8 cellular contexts compared by ENCODE assay signal in genomic region chr2:112726487-112727190, GRCh38. TPM values are rescaled to one million over a fixed set of nuclear protein-coding genes. Genes with fewer than 3 reads are reported as not detected.
DNase-seq lines count a peak whose midpoint lies in the region; ATAC-seq, FAIRE-seq and TF ChIP-seq lines count a peak whose summit lies in the region.

No MANE protein-coding gene starts in this region.

- H3K4me3 ChIP-seq in AG04450 (ENCODE audit: low read depth, low read length), result no peak overlapping the region
- H3K4me3 ChIP-seq in K562, result no peak overlapping the region
- no peak overlapping the region for H3K4me3 ChIP-seq in iPS DF 6.9 (ENCODE audit: low read length)
- no peak overlapping the region for H3K4me3 ChIP-seq in spleen

- POLR2A ChIA-PET in AG04450 (lab: Yijun Ruan, JAX), result interaction anchor here (0.6 to 1.7 kb wide), 3 partner anchors 82 to 108 kb away, joined by 4 to 6 read pairs (median 5); no protein-coding TSS in a partner anchor
- POLR2A ChIA-PET in K562 (lab: Yijun Ruan, JAX), result interaction anchor here (0.5 to 4.6 kb wide), 8 partner anchors 10 to 266 kb away, joined by 3 to 35 read pairs (median 4); partner anchors contain the start of genes CKAP2L and SLC20A1

- TF ChIP-seq POLR2A in K562 (conservative IDR thresholded peaks at IDR 0.05) (no peak), spleen (IDR thresholded peaks at IDR 0.05) (no peak)

- TF ChIP-seq EP300 in K562 (IDR thresholded peaks at IDR 0.05; ENCODE audit: low read length), result no peak

- CTCF ChIA-PET in AG04450 (lab: Charles Lee), result interaction anchor here (0.5 to 9.8 kb wide), 40 partner anchors 9 to 260 kb away, joined by 3 to 225 read pairs (median 4); partner anchors contain the start of gene SLC20A1
- CTCF ChIA-PET in K562 (lab: Yijun Ruan, JAX; ENCODE audit: low intra/inter-chr PET ratio), result interaction anchor here (0.6 to 5.2 kb wide), 9 partner anchors 96 to 246 kb away, joined by 3 to 67 read pairs (median 5); partner anchors contain the start of gene CHCHD5

- peak overlapping the region in 1 of 2 experiments; percentile 79; a peak in 2 of 4 replicates for H3K9ac ChIP-seq in K562 (ENCODE audit: insufficient read depth in 1 of 2, low read depth in 2 of 2, low read length in 2 of 2)

- peak; percentile 81 for DNase-seq in AG04450 (ENCODE audit: low read depth, low spot score)
- DNase-seq in NCI-H2107 treated with DMSO at 0.1 percent for 48 hours (lab: John Stamatoyannopoulos, UW; ENCODE audit: unreplicated experiment), result peak; percentile 77
- peak; percentile 89 to 95 (median 92) for DNase-seq in K562 (ENCODE audit: extremely low read depth in 1 of 4, low spot score in 3 of 4)
- DNase-seq in iPS DF 6.9 (ENCODE audit: low read depth, low spot score), result peak; percentile 84
- DNase-seq in spleen, result peak; percentile 99

- peak overlapping the region; percentile 78 for H2AFZ ChIP-seq in K562 (ENCODE audit: low read depth, low read length)

- no peaks in the 10 kb centered on the region for H3K9me1 ChIP-seq in K562 (ENCODE audit: control insufficient read depth, insufficient read depth, low read length)

- intact Hi-C loops in K562 (cut with micrococcal nuclease), result loop anchor here (1.0 to 10.0 kb wide), 6 partner anchors 36 to 242 kb away; partner anchors contain the start of genes CHCHD5 and TTL
- intact Hi-C loops in spleen (cut with DNase I; ENCODE audit: low total_unique reads), result loop anchor here (5.0 kb wide), 2 partner anchors 99 to 124 kb away; no protein-coding TSS in a partner anchor

- no peaks in the 10 kb centered on the region for H3K9me3 ChIP-seq in AG04450 (ENCODE audit: control insufficient read depth, insufficient read depth, low read length)
- H3K9me3 ChIP-seq in K562 (replicated peaks; ENCODE audit: control insufficient read depth, insufficient read depth, low read depth, low read length), result no peaks in the 10 kb centered on the region
- no peaks in the 10 kb centered on the region for H3K9me3 ChIP-seq in iPS DF 6.9 (ENCODE audit: control insufficient read depth, insufficient read depth, low read length)
- H3K9me3 ChIP-seq in spleen, result no peaks in the 10 kb centered on the region

- H3K27ac ChIP-seq in AG04450 (ENCODE audit: low read depth, low read length), result no peak overlapping the region
- H3K27ac ChIP-seq in K562 (ENCODE audit: extremely low read depth, low read depth, low read length), result no peak overlapping the region
- H3K27ac ChIP-seq in iPS DF 6.9 (ENCODE audit: low read length), result no peak overlapping the region
- peak overlapping the region in 1 of 8 donors; percentile 65 for H3K27ac ChIP-seq in spleen

- 20% methylated on average over 19 of the region's 19 CpGs for WGBS in K562 (ENCODE audit: insufficient coverage, low coverage, missing lambda C conversion rate)
- no CpG with 5 or more reads among the region's 19 CpGs for WGBS in iPS DF 6.9 (ENCODE audit: insufficient coverage, insufficient read length)
- 27 to 37% (median 30%) methylated on average over 15 to 19 of the region's 19 CpGs for WGBS in spleen, 5 donors

- peaks cover 31 to 72% of the 10 kb centered on the region in 2 experiments for H3K4me1 ChIP-seq in K562 (replicated peaks in 1 of 2; ENCODE audit: control insufficient read depth in 2 of 2, insufficient read depth in 2 of 2, low read length in 2 of 2)
- no peaks in the 10 kb centered on the region for H3K4me1 ChIP-seq in iPS DF 6.9 (ENCODE audit: control insufficient read depth, insufficient read depth, low read length)
- H3K4me1 ChIP-seq in spleen, result peaks cover 6 to 61% (median 29%) of the 10 kb centered on the region in 6 donors

- no peaks in the 10 kb centered on the region for H4K20me1 ChIP-seq in K562 (replicated peaks; ENCODE audit: control insufficient read depth, insufficient read depth, low read length)

- no TSS peak for BruUV-seq in K562 (replicated peaks; lab: Mats Ljungman, UMichigan)

- H3K79me2 ChIP-seq in K562 (ENCODE audit: control insufficient read depth, insufficient read depth, low read length), result no peaks in the 10 kb centered on the region

- TF ChIP-seq RAD21 in K562 (CRISPR knock-in tag; conservative IDR thresholded peaks at IDR 0.05 in 1 of 2, IDR thresholded peaks at IDR 0.05 in 1 of 2), result peak; percentile 99 to 100

- H3K4me2 ChIP-seq in K562 (ENCODE audit: insufficient read depth, low read length), result no peak overlapping the region

- H3K36me3 ChIP-seq in K562 (ENCODE audit: control insufficient read depth, insufficient read depth, low read length) (no peaks in the 10 kb centered on the region), iPS DF 6.9 (ENCODE audit: control insufficient read depth, insufficient read depth, low read length) (no peaks in the 10 kb centered on the region), spleen (no peaks in the 10 kb centered on the region)

- in situ Hi-C loops in K562 (cut with MboI), result loop anchor here (5.0 kb wide), 2 partner anchors 99 to 124 kb away; no protein-coding TSS in a partner anchor

- ATAC-seq in GM18867 (IDR thresholded peaks at IDR 0.05; ENCODE audit: unreplicated experiment) (peak; percentile 78), HG03066 (IDR thresholded peaks at IDR 0.05; ENCODE audit: low read depth, unreplicated experiment) (peak; percentile 70), K562 (peak; percentile 90)

- H3K27me3 ChIP-seq in AG04450 (ENCODE audit: control insufficient read depth, insufficient read depth, low read length) (no peaks in the 10 kb centered on the region), K562 (ENCODE audit: control insufficient read depth in 2 of 2, insufficient read depth in 2 of 2, low read length in 2 of 2) (no peaks in the 10 kb centered on the region), iPS DF 6.9 (ENCODE audit: control insufficient read depth, insufficient read depth, low read length) (no peaks in the 10 kb centered on the region), spleen (replicated peaks in 1 of 7) (no peaks in the 10 kb centered on the region)

- TF ChIP-seq CTCF in AG04450 (IDR thresholded peaks at IDR 0.05; ENCODE audit: low read depth, low read length) (peak; percentile 97), K562 (IDR thresholded peaks at IDR 0.05 in 2 of 3, conservative IDR thresholded peaks at IDR 0.05 in 1 of 3; ENCODE audit: insufficient read depth in 2 of 3, low read depth in 1 of 3, low read length in 3 of 3) (peak; percentile 95 to 98 (median 97)), spleen (IDR thresholded peaks at IDR 0.05 in 8 of 11, conservative IDR thresholded peaks at IDR 0.05 in 3 of 11) (peak; percentile 93 to 99 (median 98))

- FAIRE-seq in TTC549 (lab: Jason Lieb, UNC), result peak; percentile 60
- peak; percentile 94 for FAIRE-seq in K562 (lab: Jason Lieb, UNC)

RNA-seq across cellular contexts. Expression of gene NT5DC4, which starts 5.8 kb away (rescaled TPM):
- polyA plus RNA-seq in AG04450 (2011; rRNA removed) (not detected in 2 replicates), K562 (2011; rRNA removed) (3.4 and 6.9 TPM in 2 replicates), K562 (2014; fragmentation: Illumina TruSeq; extraction: Trizol) (0.56 and 1.8 TPM in 2 replicates), K562 (2014; fragmentation: Nextera tagmentation; extraction: Ambion mirVana) (1 to 10 TPM; 2.5 to 2.8 TPM), K562 (2014; rRNA removed) (1.6 and 5.0 TPM in 2 replicates), spleen (under 1 TPM; 0.47 to 0.83 (median 0.72) TPM)
- not detected in 2 replicates for polyA minus RNA-seq in AG04450 (2011; rRNA and poly(A)+ RNA removed)
- 26.6 and 60.2 TPM in 2 replicates for total RNA-seq in K562 (2011; cell fraction: chromatin; rRNA removed; ENCODE audit: low replicate concordance)
- total RNA-seq in K562 (2011; cell fraction: nucleolus; rRNA removed), result 32.0 and 34.7 TPM in 2 replicates
- 22.7 and 29.8 TPM in 2 replicates for total RNA-seq in K562 (2011; cell fraction: nucleoplasm; rRNA removed)
- total RNA-seq in K562 (2014; rRNA removed) (0.94 and 1.0 TPM in 2 replicates), K562 (2014; rRNA removed; fragmentation: Illumina TruSeq; extraction: Trizol) (0.44 and 2.3 TPM in 2 replicates), K562 (2015; rRNA removed; fragmentation: Illumina TruSeq; extraction: Trizol) (0.45 and 0.65 TPM in 2 replicates), K562 (2021) (4.7 and 6.8 TPM in 2 replicates), spleen (1 to 10 TPM in 6 of 7 donors, under 1 TPM in 1; 0.28 to 3.8 (median 2.2) TPM)
- polyA plus RNA-seq in K562 (2011; cell fraction: cytosol; rRNA removed), result 0.65 and 1.6 TPM in 2 replicates
- polyA plus RNA-seq in K562 (2011; cell fraction: nucleus; rRNA removed), result 39.8 and 97.5 TPM in 2 replicates
- 1.3 and 9.4 TPM in 2 replicates for polyA plus RNA-seq in K562 (2012)
- polyA minus RNA-seq in K562 (2011; rRNA and poly(A)+ RNA removed), result 0.36 and 2.7 TPM in 2 replicates
- 8.7 TPM in 1 of 2 replicates, not detected in the other for polyA minus RNA-seq in K562 (2011; cell fraction: cytosol; rRNA and poly(A)+ RNA removed)
- 6.9 and 15.8 TPM in 2 replicates for polyA minus RNA-seq in K562 (2011; cell fraction: nucleus; rRNA and poly(A)+ RNA removed)

RNA-seq across cellular contexts. Expression of gene CKAP2L, which starts 37.8 kb away (rescaled TPM):
- polyA plus RNA-seq in AG04450 (2011; rRNA removed) (2.9 and 4.4 TPM in 2 replicates), K562 (2011; rRNA removed) (15.8 and 18.5 TPM in 2 replicates), K562 (2014; fragmentation: Illumina TruSeq; extraction: Trizol) (20.3 and 21.9 TPM in 2 replicates), K562 (2014; fragmentation: Nextera tagmentation; extraction: Ambion mirVana) (10 to 100 TPM; 14.1 to 14.9 TPM), K562 (2014; rRNA removed) (10.9 and 13.2 TPM in 2 replicates), spleen (1 to 10 TPM in 1 of 3 donors, under 1 TPM in 2; 0.20 to 1.3 (median 0.83) TPM)
- polyA minus RNA-seq in AG04450 (2011; rRNA and poly(A)+ RNA removed), result 1.7 and 4.1 TPM in 2 replicates
- 12.0 and 31.2 TPM in 2 replicates for total RNA-seq in K562 (2011; cell fraction: chromatin; rRNA removed; ENCODE audit: low replicate concordance)
- total RNA-seq in K562 (2011; cell fraction: nucleolus; rRNA removed), result 9.5 and 10.3 TPM in 2 replicates
- total RNA-seq in K562 (2011; cell fraction: nucleoplasm; rRNA removed), result 20.5 and 28.5 TPM in 2 replicates
- total RNA-seq in K562 (2014; rRNA removed) (10.4 and 12.3 TPM in 2 replicates), K562 (2014; rRNA removed; fragmentation: Illumina TruSeq; extraction: Trizol) (14.2 and 16.9 TPM in 2 replicates), K562 (2015; rRNA removed; fragmentation: Illumina TruSeq; extraction: Trizol) (11.5 and 12.1 TPM in 2 replicates), K562 (2021) (17.6 and 18.6 TPM in 2 replicates), spleen (1 to 10 TPM in 6 of 7 donors, under 1 TPM in 1; 0.55 to 3.5 (median 2.1) TPM)
- polyA plus RNA-seq in K562 (2011; cell fraction: cytosol; rRNA removed), result 2.9 and 6.0 TPM in 2 replicates
- 7.2 and 9.8 TPM in 2 replicates for polyA plus RNA-seq in K562 (2011; cell fraction: nucleus; rRNA removed)
- polyA plus RNA-seq in K562 (2012), result 12.2 and 19.9 TPM in 2 replicates
- polyA minus RNA-seq in K562 (2011; rRNA and poly(A)+ RNA removed), result 21.9 and 31.4 TPM in 2 replicates
- 4.9 and 6.4 TPM in 2 replicates for polyA minus RNA-seq in K562 (2011; cell fraction: cytosol; rRNA and poly(A)+ RNA removed)
- polyA minus RNA-seq in K562 (2011; cell fraction: nucleus; rRNA and poly(A)+ RNA removed), result 12.3 and 21.2 TPM in 2 replicates

RNA-seq across cellular contexts. Expression of gene IL1A, which starts 57.7 kb away (rescaled TPM):
- polyA plus RNA-seq in AG04450 (2011; rRNA removed), result 0.51 and 0.55 TPM in 2 replicates
- 0.14 and 0.26 TPM in 2 replicates for polyA minus RNA-seq in AG04450 (2011; rRNA and poly(A)+ RNA removed)
- total RNA-seq in K562 (2011; cell fraction: chromatin; rRNA removed; ENCODE audit: low replicate concordance), result 0.32 TPM in 1 of 2 replicates, not detected in the other
- not detected in 2 replicates for total RNA-seq in K562 (2011; cell fraction: nucleolus; rRNA removed)
- 0.46 TPM in 1 of 2 replicates, not detected in the other for total RNA-seq in K562 (2011; cell fraction: nucleoplasm; rRNA removed)
- total RNA-seq in K562 (2014; rRNA removed), result 0.14 TPM in 1 of 2 replicates, not detected in the other
- total RNA-seq in K562 (2014; rRNA removed; fragmentation: Illumina TruSeq; extraction: Trizol), result 0.15 and 0.19 TPM in 2 replicates
- 0.08 TPM in 1 of 2 replicates, not detected in the other for total RNA-seq in K562 (2015; rRNA removed; fragmentation: Illumina TruSeq; extraction: Trizol)
- 0.09 TPM in 1 of 2 replicates, not detected in the other for total RNA-seq in K562 (2021)
- 0.07 and 0.09 TPM in 2 replicates for polyA plus RNA-seq in K562 (2011; rRNA removed)
- 0.09 TPM in 1 of 2 replicates, not detected in the other for polyA plus RNA-seq in K562 (2011; cell fraction: cytosol; rRNA removed)
- 0.11 and 0.13 TPM in 2 replicates for polyA plus RNA-seq in K562 (2011; cell fraction: nucleus; rRNA removed)
- 0.30 and 1.4 TPM in 2 replicates for polyA plus RNA-seq in K562 (2012)
- polyA plus RNA-seq in K562 (2014; fragmentation: Illumina TruSeq; extraction: Trizol), result 0.08 and 0.15 TPM in 2 replicates
- polyA plus RNA-seq in K562 (2014; fragmentation: Nextera tagmentation; extraction: Ambion mirVana), result under 1 TPM in 1 of 2 experiments, not detected in 1; 0.27 TPM
- polyA plus RNA-seq in K562 (2014; rRNA removed), result 0.03 TPM in 1 of 2 replicates, not detected in the other
- 0.07 TPM in 1 of 2 replicates, not detected in the other for polyA minus RNA-seq in K562 (2011; rRNA and poly(A)+ RNA removed)
- not detected in 2 replicates for polyA minus RNA-seq in K562 (2011; cell fraction: cytosol; rRNA and poly(A)+ RNA removed)
- not detected in 2 replicates for polyA minus RNA-seq in K562 (2011; cell fraction: nucleus; rRNA and poly(A)+ RNA removed)
- under 1 TPM in 5 of 7 donors, not detected in 2; 0.22 to 0.98 (median 0.70) TPM for total RNA-seq in spleen
- polyA plus RNA-seq in spleen, result 1 to 10 TPM in 1 of 3 donors, under 1 TPM in 2; 0.21 to 1.6 (median 0.67) TPM
